In the genomic region with DNA sequence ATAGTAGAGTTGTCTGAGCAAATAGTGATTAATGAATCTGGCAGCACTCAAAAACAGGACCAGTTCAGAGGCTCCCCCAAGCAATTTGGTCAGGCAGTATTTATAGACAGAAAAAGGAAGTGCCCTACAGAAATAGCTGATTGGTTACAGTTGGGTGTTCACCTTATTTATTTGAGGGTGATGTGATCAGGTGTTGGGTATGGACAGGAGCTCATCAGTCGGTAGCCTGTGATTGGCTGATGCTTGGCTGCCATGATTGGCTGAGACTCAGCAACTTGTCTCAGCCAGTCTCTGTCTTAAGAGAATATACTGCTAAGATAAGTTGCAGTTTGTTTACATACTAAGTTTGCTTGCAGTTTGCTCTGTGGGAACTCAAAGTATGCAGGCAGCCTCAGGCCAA, we compare ENCODE assay signal across 1 cellular context.
TF ChIP-seq lines count a peak whose summit lies in the region.

No MANE protein-coding gene starts in this region.

TF ChIP-seq in WTC11, 78 proteins besides CTCF, POLR2A, EP300 and RAD21 (continued from another document):
- TF ChIP-seq ZNF317 (CRISPR knock-in tag; IDR thresholded peaks at IDR 0.05; ENCODE audit: borderline replicate concordance, low read depth) (no peak), CREB1 (CRISPR knock-in tag; IDR thresholded peaks at IDR 0.05) (no peak)
